21 cellular contexts compared by ENCODE assay signal in genomic region chr9:1453636-1454035, GRCh38.
"Had no signal": no experiment of that assay in that cellular context is flagged by ENCODE, and none has a peak within 500 bp of the region (broad histone marks: within the 10 kb centered on the region; RNA-seq: fewer than 3 reads in every experiment).

No MANE protein-coding gene starts in this region.

- H3K9me3 Mint-ChIP-seq: activated CD4-positive, alpha-beta T cell treated with anti-CD3 and anti-CD28 coated beads, Interleukin-2, amount 10 ng/mL, durations not matched to agents 24 days and 14 days; activated naive CD4-positive, alpha-beta T cell treated with anti-CD3 and anti-CD28 coated beads for 36 hours; activated T-cell treated with anti-CD3 and anti-CD28 coated beads, Interleukin-2, amount 50 U/mL, for 4 hours; central memory CD8-positive, alpha-beta T cell had no signal

- H3K36me3 Mint-ChIP-seq: brain, memory B cell, naive B cell had no signal

- H3K4me1 Mint-ChIP-seq: activated CD4-positive, alpha-beta T cell treated with anti-CD3 and anti-CD28 coated beads, Interleukin-2, amount 10 ng/mL, durations not matched to agents 24 days and 14 days; central memory CD8-positive, alpha-beta T cell; memory B cell; naive B cell had no signal

- H3K4me3 ChIP-seq: coronary artery, esophagus squamous epithelium, mucosa of descending colon, prostate gland, right atrium auricular region, transverse colon, uterus had no signal

- H3K27ac Mint-ChIP-seq: activated CD4-positive, alpha-beta T cell treated with anti-CD3 and anti-CD28 coated beads, Interleukin-2, amount 10 ng/mL, durations not matched to agents 24 days and 14 days; activated naive CD4-positive, alpha-beta T cell treated with anti-CD3 and anti-CD28 coated beads for 36 hours; memory B cell; naive B cell had no signal

- FAIRE-seq: endothelial cell of umbilical vein had no signal

- H3K27me3 ChIP-seq: esophagus squamous epithelium, right atrium auricular region, transverse colon, uterus had no signal

- DNase-seq: activated CD4-positive, alpha-beta T cell treated with anti-CD3 and anti-CD28 coated beads, Interleukin-2, amount 10 ng/mL, durations not matched to agents 24 days and 14 days; activated CD8-positive, alpha-beta memory T cell treated with anti-CD3 and anti-CD28 coated beads, Interleukin-2, amount 50 U/mL, for 4 hours; activated naive CD4-positive, alpha-beta T cell treated with anti-CD3 and anti-CD28 coated beads for 36 hours; activated T-cell treated with anti-CD3 and anti-CD28 coated beads, Interleukin-2, amount 50 U/mL, for 4 hours; effector CD4-positive, alpha-beta T cell; esophagus squamous epithelium; mucosa of descending colon; naive B cell; stimulated activated CD4-positive, alpha-beta T cell treated with anti-CD3 and anti-CD28 coated beads, Interleukin-2, amount 100 ng/mL, for 24 hours; stimulated activated naive CD4-positive, alpha-beta T cell treated with Interleukin-2 at 50 U/mL for 16 hours; T1000; transverse colon; uterus had no signal

- H3K4me3 Mint-ChIP-seq: activated CD4-positive, alpha-beta T cell treated with anti-CD3 and anti-CD28 coated beads, Interleukin-2, amount 10 ng/mL, durations not matched to agents 24 days and 14 days; activated naive CD4-positive, alpha-beta T cell treated with anti-CD3 and anti-CD28 coated beads for 36 hours; activated T-cell treated with anti-CD3 and anti-CD28 coated beads, Interleukin-2, amount 50 U/mL, for 4 hours; brain; central memory CD8-positive, alpha-beta T cell; memory B cell; neural crest cell had no signal

- H3K36me3 ChIP-seq: esophagus squamous epithelium, prostate gland, right atrium auricular region, transverse colon, uterus had no signal

- ATAC-seq: activated T-cell treated with anti-CD3 and anti-CD28 coated beads, Interleukin-2, amount 50 U/mL, for 4 hours; mucosa of descending colon had no signal

- H3K27ac ChIP-seq: coronary artery, esophagus squamous epithelium, prostate gland, right atrium auricular region, transverse colon, uterus had no signal

- H3K27me3 Mint-ChIP-seq: central memory CD8-positive, alpha-beta T cell had no signal

- H3K4me1 ChIP-seq: esophagus squamous epithelium, prostate gland, right atrium auricular region, transverse colon, uterus had no signal

- H3K9me3 ChIP-seq: esophagus squamous epithelium, mucosa of descending colon, prostate gland, right atrium auricular region, transverse colon, uterus had no signal
